ENCODE assay signal across 8 cellular contexts in genomic region chr6:34656378-34657036, GRCh38. TPM values are rescaled to one million over a fixed set of nuclear protein-coding genes. Genes with fewer than 3 reads are reported as not detected.
DNase-seq lines count a peak whose midpoint lies in the region; ATAC-seq and TF ChIP-seq lines count a peak whose summit lies in the region.

No MANE protein-coding gene starts in this region.

- peak; percentile 85 for ATAC-seq in GM18508 (IDR thresholded peaks at IDR 0.05; ENCODE audit: insufficient read depth, unreplicated experiment)
- peak; percentile 89 for ATAC-seq in HG02840 (IDR thresholded peaks at IDR 0.05; ENCODE audit: low FRiP score, unreplicated experiment)
- ATAC-seq in WTC11 = no peak
- peak; percentile 73 for ATAC-seq in esophagus mucosa

- no peaks in the 10 kb centered on the region for H3K9me3 Mint-ChIP-seq in WTC11
- no peaks in the 10 kb centered on the region for H3K9me3 Mint-ChIP-seq in osteocyte (ENCODE audit: unreplicated experiment)

- H3K27me3 Mint-ChIP-seq in WTC11 (ENCODE audit: low read depth) (no peaks in the 10 kb centered on the region), osteocyte (ENCODE audit: unreplicated experiment) (no peaks in the 10 kb centered on the region)

- no peak overlapping the region for H3K4me3 Mint-ChIP-seq in WTC11
- peak overlapping the region; percentile 78 for H3K4me3 Mint-ChIP-seq in osteocyte (ENCODE audit: unreplicated experiment)

- POLR2A ChIA-PET in WTC11 (lab: Charles Lee) = no interaction called here

- peaks cover 4% of the 10 kb centered on the region for H3K36me3 Mint-ChIP-seq in WTC11
- peaks cover 9% of the 10 kb centered on the region for H3K36me3 Mint-ChIP-seq in osteocyte (ENCODE audit: unreplicated experiment)

- H3K4me1 Mint-ChIP-seq in WTC11 (peaks cover 28% of the 10 kb centered on the region), osteocyte (ENCODE audit: unreplicated experiment) (peaks cover 52% of the 10 kb centered on the region)

- CTCF ChIA-PET in WTC11 (lab: Charles Lee) = interaction anchor here (1.1 to 2.4 kb wide), 4 partner anchors 16 to 197 kb away, joined by 3 to 10 read pairs (median 4); no protein-coding TSS in a partner anchor

- DNase-seq in AG09319 (ENCODE audit: extremely low read depth, low read depth) (peak; percentile 77), NCI-H146 (lab: John Stamatoyannopoulos, UW) (peak; percentile 98), WTC11 (ENCODE audit: low spot score) (no peak), osteocyte (ENCODE audit: extremely low spot score, unreplicated experiment) (no peak), activated gamma-delta T cell (lab: John Stamatoyannopoulos, UW) (no peak)

- peak overlapping the region; percentile 78 for H3K27ac Mint-ChIP-seq in WTC11
- peak overlapping the region; percentile 98 for H3K27ac Mint-ChIP-seq in osteocyte (ENCODE audit: unreplicated experiment)

- no peak for TF ChIP-seq CTCF in AG09319 (IDR thresholded peaks at IDR 0.05; ENCODE audit: low read depth, low read length)
- no peak for TF ChIP-seq CTCF in WTC11 (IDR thresholded peaks at IDR 0.05)
- TF ChIP-seq CTCF in osteocyte (IDR thresholded peaks at IDR 0.05) = no peak

TF ChIP-seq in WTC11, 78 proteins besides CTCF, POLR2A, EP300 and RAD21:
- TF ChIP-seq PREB (CRISPR knock-in tag; IDR thresholded peaks at IDR 0.05; ENCODE audit: borderline replicate concordance) (no peak), FOXP1 (CRISPR knock-in tag; IDR thresholded peaks at IDR 0.05; ENCODE audit: borderline replicate concordance) (no peak), ZNF416 (CRISPR knock-in tag; IDR thresholded peaks at IDR 0.05) (no peak), TEAD1 (CRISPR knock-in tag; IDR thresholded peaks at IDR 0.05) (no peak), ELF4 (CRISPR knock-in tag; IDR thresholded peaks at IDR 0.05; ENCODE audit: low read depth) (no peak), ATF2 (CRISPR knock-in tag; IDR thresholded peaks at IDR 0.05; ENCODE audit: borderline replicate concordance, low read depth) (no peak), KAT7 (CRISPR knock-in tag; IDR thresholded peaks at IDR 0.05; ENCODE audit: borderline replicate concordance) (no peak), GRHL2 (CRISPR knock-in tag; IDR thresholded peaks at IDR 0.05; ENCODE audit: insufficient replicate concordance, severe bottlenecking) (no peak), MXD4 (CRISPR knock-in tag; IDR thresholded peaks at IDR 0.05; ENCODE audit: borderline replicate concordance) (no peak), ZNF512 (CRISPR knock-in tag; IDR thresholded peaks at IDR 0.05; ENCODE audit: borderline replicate concordance) (no peak), IRF2 (CRISPR knock-in tag; IDR thresholded peaks at IDR 0.05; ENCODE audit: borderline replicate concordance, low read depth) (no peak), EMX1 (CRISPR knock-in tag; IDR thresholded peaks at IDR 0.05) (no peak), GTF2I (CRISPR knock-in tag; conservative IDR thresholded peaks at IDR 0.05) (no peak), RORB (CRISPR knock-in tag; IDR thresholded peaks at IDR 0.05) (no peak), ATF6 (CRISPR knock-in tag; IDR thresholded peaks at IDR 0.05) (no peak)
TF ChIP-seq in WTC11: peak in this region for 0.

RNA-seq across cellular contexts. Expression of gene ILRUN, which starts 40.1 kb away (rescaled TPM):
- total RNA-seq in WTC11 (2021) (60.4 to 75.5 TPM (median 63.9 TPM) in 3 replicates), esophagus mucosa (49.0 TPM), osteocyte (47.3 and 50.2 TPM in 2 replicates)

Comparison
In these comparisons a context has a peak if more than half of its experiments do, and no peak if none do; other contexts are left out.
1. DNase-seq: peak in AG09319 (single experiment) and NCI-H146 (single experiment); none in WTC11 (single experiment), osteocyte (single experiment) and activated gamma-delta T cell (single experiment).